ENCODE assay signal across 9 cellular contexts in the genomic region with DNA sequence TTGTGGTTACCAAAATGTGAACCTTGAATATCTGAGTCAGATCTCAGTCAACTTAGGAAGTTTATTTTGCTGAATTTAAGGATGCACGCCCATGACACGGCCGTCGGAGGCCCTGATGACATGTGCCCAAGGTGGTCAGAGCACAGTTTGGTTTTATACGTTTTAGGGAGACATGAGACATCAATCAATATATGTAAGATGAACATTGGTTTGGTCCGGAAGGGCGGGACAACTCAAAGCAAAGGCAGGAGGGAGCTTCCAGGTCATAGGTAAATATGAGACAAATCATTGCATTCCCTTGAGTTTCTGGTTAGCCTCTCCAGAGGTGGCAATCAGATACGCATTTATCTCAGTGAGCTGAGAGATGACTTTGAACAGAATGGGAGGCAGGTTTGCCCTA. TPM values are rescaled to one million over a fixed set of nuclear protein-coding genes. Genes with fewer than 3 reads are reported as not detected.
DNase-seq lines count a peak whose midpoint lies in the region; ATAC-seq and TF ChIP-seq lines count a peak whose summit lies in the region.
"Had no signal": no experiment of that assay in that cellular context is flagged by ENCODE, and none has a peak within 500 bp of the region (broad histone marks: within the 10 kb centered on the region; RNA-seq: fewer than 3 reads in every experiment).

No MANE protein-coding gene starts in this region.

- H3K27ac Mint-ChIP-seq in activated CD4-positive, alpha-beta T cell treated with anti-CD3 and anti-CD28 coated beads, Interleukin-2, amount 10 ng/mL, durations not matched to agents 24 days and 14 days, result peak overlapping the region; percentile 97
- peak overlapping the region; percentile 67 for H3K27ac Mint-ChIP-seq in activated T-cell treated with anti-CD3 and anti-CD28 coated beads, Interleukin-2, amount 50 U/mL, for 72 hours

- H3K36me3 Mint-ChIP-seq in activated CD4-positive, alpha-beta T cell treated with anti-CD3 and anti-CD28 coated beads, Interleukin-2, amount 10 ng/mL, durations not matched to agents 24 days and 14 days (ENCODE audit: low read depth), result peaks cover 16% of the 10 kb centered on the region
- H3K36me3 Mint-ChIP-seq in activated T-cell treated with anti-CD3 and anti-CD28 coated beads, Interleukin-2, amount 50 U/mL, for 72 hours (ENCODE audit: insufficient read depth in 2 of 2), result peaks cover 5 to 11% of the 10 kb centered on the region in 2 donors

- peaks cover 47% of the 10 kb centered on the region for H3K4me1 ChIP-seq in suprapubic skin

- ATAC-seq in activated T-cell treated with anti-CD3 and anti-CD28 coated beads, Interleukin-2, amount 50 U/mL, for 72 hours (replicated peaks in 1 of 2), result peak in 1 of 2 donors; percentile 6
- no peak for ATAC-seq in GM21576 (IDR thresholded peaks at IDR 0.05; ENCODE audit: unreplicated experiment)
- no peak for ATAC-seq in GM18867 (IDR thresholded peaks at IDR 0.05; ENCODE audit: unreplicated experiment)

- TF ChIP-seq CTCF in kidney epithelial cell (IDR thresholded peaks at IDR 0.05; ENCODE audit: insufficient read depth, low read length, poor library complexity, severe bottlenecking) (no peak), suprapubic skin (IDR thresholded peaks at IDR 0.05) (no peak)

- H3K9me3 ChIP-seq in suprapubic skin, result no peaks in the 10 kb centered on the region

- WGBS in suprapubic skin, result 88% methylated on average over 8 of the region's 8 CpGs

- no peak for TF ChIP-seq EP300 in suprapubic skin (IDR thresholded peaks at IDR 0.05)

- H3K27ac ChIP-seq in suprapubic skin, result peak overlapping the region; percentile 98

- H3K27me3 Mint-ChIP-seq in activated CD4-positive, alpha-beta T cell treated with anti-CD3 and anti-CD28 coated beads, Interleukin-2, amount 10 ng/mL, durations not matched to agents 24 days and 14 days, result peaks cover 11% of the 10 kb centered on the region
- no peaks in the 10 kb centered on the region for H3K27me3 Mint-ChIP-seq in activated T-cell treated with anti-CD3 and anti-CD28 coated beads, Interleukin-2, amount 50 U/mL, for 72 hours (ENCODE audit: low read depth)

- H3K36me3 ChIP-seq in kidney epithelial cell (ENCODE audit: control insufficient read depth, insufficient read depth, low read length), result no peaks in the 10 kb centered on the region
- no peaks in the 10 kb centered on the region for H3K36me3 ChIP-seq in suprapubic skin

- peak overlapping the region; percentile 98 for H3K4me3 Mint-ChIP-seq in activated CD4-positive, alpha-beta T cell treated with anti-CD3 and anti-CD28 coated beads, Interleukin-2, amount 10 ng/mL, durations not matched to agents 24 days and 14 days
- H3K4me3 Mint-ChIP-seq in activated T-cell treated with anti-CD3 and anti-CD28 coated beads, Interleukin-2, amount 50 U/mL, for 72 hours, result peak overlapping the region; percentile 98 to 100

- H3K4me1 Mint-ChIP-seq in activated CD4-positive, alpha-beta T cell treated with anti-CD3 and anti-CD28 coated beads, Interleukin-2, amount 10 ng/mL, durations not matched to agents 24 days and 14 days, result peaks cover 55% of the 10 kb centered on the region
- H3K4me1 Mint-ChIP-seq in activated T-cell treated with anti-CD3 and anti-CD28 coated beads, Interleukin-2, amount 50 U/mL, for 72 hours (ENCODE audit: low read depth), result peaks cover 65% of the 10 kb centered on the region

- H3K9me3 Mint-ChIP-seq in activated CD4-positive, alpha-beta T cell treated with anti-CD3 and anti-CD28 coated beads, Interleukin-2, amount 10 ng/mL, durations not matched to agents 24 days and 14 days, result peaks cover 5% of the 10 kb centered on the region
- no peaks in the 10 kb centered on the region for H3K9me3 Mint-ChIP-seq in activated T-cell treated with anti-CD3 and anti-CD28 coated beads, Interleukin-2, amount 50 U/mL, for 72 hours

- H3K27me3 ChIP-seq in kidney epithelial cell (ENCODE audit: control insufficient read depth, insufficient read depth, low read length) (no peaks in the 10 kb centered on the region), suprapubic skin (peaks cover 3% of the 10 kb centered on the region)

- TF ChIP-seq POLR2A in suprapubic skin (IDR thresholded peaks at IDR 0.05), result no peak

- H3K4me3 ChIP-seq in kidney epithelial cell (ENCODE audit: low read depth, low read length) (peak overlapping the region; percentile 97), suprapubic skin (peak overlapping the region; percentile 90)

- peak; percentile 65 for DNase-seq in activated CD4-positive, alpha-beta T cell treated with anti-CD3 and anti-CD28 coated beads, Interleukin-2, amount 10 ng/mL, durations not matched to agents 24 days and 14 days
- DNase-seq in activated CD4-positive, alpha-beta T cell treated with anti-CD3 and anti-CD28 coated beads for 4 hours, result no peak
- DNase-seq in activated T-cell treated with anti-CD3 and anti-CD28 coated beads, Interleukin-2, amount 50 U/mL, for 72 hours, result peak; percentile 43
- DNase-seq in kidney epithelial cell (ENCODE audit: low read depth) (no peak), suprapubic skin (ENCODE audit: low spot score in 2 of 2) (no peak), NCI-H187 (lab: John Stamatoyannopoulos, UW) (no peak)

- intact Hi-C loops in activated CD4-positive, alpha-beta T cell treated with anti-CD3 and anti-CD28 coated beads, Interleukin-2, amount 10 ng/mL, durations not matched to agents 24 days and 14 days (cut with micrococcal nuclease), result no loop called here

RNA-seq across cellular contexts. Expression of a gene that starts 1.0 kb away (rescaled TPM):
- total RNA-seq in activated CD4-positive, alpha-beta T cell treated with anti-CD3 and anti-CD28 coated beads, Interleukin-2, amount 10 ng/mL, durations not matched to agents 24 days and 14 days, result 56.7 and 59.4 TPM in 2 replicates
- total RNA-seq in activated T-cell treated with anti-CD3 and anti-CD28 coated beads, Interleukin-2, amount 50 U/mL, for 72 hours, result 10 to 100 TPM; 81.3 to 95.1 TPM
- total RNA-seq in kidney epithelial cell (57.5 and 66.7 TPM in 2 replicates), suprapubic skin (100 to 1,000 TPM; 102 to 113 (median 107) TPM)

RNA-seq across cellular contexts. Expression of a gene that starts 29.5 kb away (rescaled TPM):
- not detected in 2 replicates for total RNA-seq in activated CD4-positive, alpha-beta T cell treated with anti-CD3 and anti-CD28 coated beads, Interleukin-2, amount 10 ng/mL, durations not matched to agents 24 days and 14 days
- total RNA-seq in activated T-cell treated with anti-CD3 and anti-CD28 coated beads, Interleukin-2, amount 50 U/mL, for 72 hours, result under 1 TPM in 1 of 2 donors, not detected in 1; 0.72 TPM
- not detected in 2 replicates for total RNA-seq in kidney epithelial cell
- total RNA-seq in suprapubic skin, result 10 to 100 TPM; 11.4 to 16.5 (median 14.2) TPM
- total RNA-seq: dermis microvascular lymphatic vessel endothelial cell had no signal

Comparison
In these comparisons a context has a peak if more than half of its experiments do, and no peak if none do; other contexts are left out.
1. DNase-seq: peak in activated CD4-positive, alpha-beta T cell treated with anti-CD3 and anti-CD28 coated beads, Interleukin-2, amount 10 ng/mL, durations not matched to agents 24 days and 14 days (single experiment) and activated T-cell treated with anti-CD3 and anti-CD28 coated beads, Interleukin-2, amount 50 U/mL, for 72 hours (2 of 2); none in activated CD4-positive, alpha-beta T cell treated with anti-CD3 and anti-CD28 coated beads for 4 hours (0 of 2), kidney epithelial cell (single experiment), suprapubic skin (0 of 2) and NCI-H187 (0 of 2).
2. RNA of a gene that starts 29.5 kb away (total RNA-seq): 11.4 to 16.5 TPM in suprapubic skin; 0.72 TPM in activated T-cell treated with anti-CD3 and anti-CD28 coated beads, Interleukin-2, amount 50 U/mL, for 72 hours, not detected in activated CD4-positive, alpha-beta T cell treated with anti-CD3 and anti-CD28 coated beads, Interleukin-2, amount 10 ng/mL, durations not matched to agents 24 days and 14 days and not detected in kidney epithelial cell; every median in the first group is over 4 times any median in the second.